Comparison of ENCODE assay signal across 28 cellular contexts in the genomic region with DNA sequence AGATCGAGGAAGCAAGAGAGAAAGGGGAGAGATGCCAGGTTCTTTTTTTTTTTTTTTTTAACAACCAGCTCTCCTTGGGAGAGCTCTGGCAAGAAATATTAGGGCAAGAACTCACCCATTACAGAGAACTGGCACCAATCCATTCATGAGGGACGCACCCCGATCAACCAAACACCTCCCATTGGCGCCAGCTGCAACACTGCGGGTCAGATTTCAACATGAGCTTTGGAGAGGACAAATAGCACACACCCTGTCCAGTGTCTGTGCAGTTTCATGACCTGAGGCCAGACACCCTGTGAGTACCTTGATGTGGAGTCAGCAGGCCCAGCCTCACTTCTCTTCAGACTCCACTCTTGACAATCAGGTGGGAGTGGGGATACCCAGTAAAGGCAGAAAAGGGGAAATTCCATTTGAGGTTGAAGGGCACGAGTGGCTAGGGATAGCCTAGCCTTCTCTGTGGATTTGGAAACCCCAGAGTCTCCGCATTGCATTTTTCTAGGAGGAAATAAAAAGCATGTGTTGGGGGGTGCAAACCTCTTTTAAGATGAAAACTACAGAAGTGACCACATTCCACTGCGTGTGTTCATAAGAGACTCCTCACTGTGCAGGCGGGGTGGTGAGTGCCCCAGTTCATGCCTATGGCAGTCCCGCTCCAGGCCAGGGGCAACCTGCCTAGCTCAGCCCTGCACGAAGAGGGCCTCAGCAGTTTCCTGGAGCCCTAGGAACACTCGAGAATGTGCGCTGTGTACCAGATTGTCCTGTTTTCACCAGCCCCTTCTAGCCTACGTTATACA. TPM values are rescaled to one million over a fixed set of nuclear protein-coding genes. Genes with fewer than 3 reads are reported as not detected.
DNase-seq lines count a peak whose midpoint lies in the region; ATAC-seq, FAIRE-seq and TF ChIP-seq lines count a peak whose summit lies in the region.
"Had no signal": no experiment of that assay in that cellular context is flagged by ENCODE, and none has a peak within 500 bp of the region (broad histone marks: within the 10 kb centered on the region; RNA-seq: fewer than 3 reads in every experiment).

No MANE protein-coding gene starts in this region.

- no peaks in the 10 kb centered on the region for H3K36me3 Mint-ChIP-seq in activated CD8-positive, alpha-beta T cell treated with anti-CD3 and anti-CD28 coated beads for 36 hours (ENCODE audit: low read depth)
- H3K36me3 Mint-ChIP-seq in activated CD4-positive, alpha-beta T cell treated with anti-CD3 and anti-CD28 coated beads for 36 hours (ENCODE audit: low read depth) = no peaks in the 10 kb centered on the region
- H3K36me3 Mint-ChIP-seq: activated naive CD8-positive, alpha-beta T cell had no signal

- H3K9me3 Mint-ChIP-seq in activated CD8-positive, alpha-beta T cell treated with anti-CD3 and anti-CD28 coated beads for 36 hours = peaks cover 5% of the 10 kb centered on the region
- no peaks in the 10 kb centered on the region for H3K9me3 Mint-ChIP-seq in activated CD4-positive, alpha-beta T cell treated with anti-CD3 and anti-CD28 coated beads for 36 hours (ENCODE audit: low read depth)
- H3K9me3 Mint-ChIP-seq: activated T-helper 1 cell treated with anti-CD3 and anti-CD28 coated beads, Interleukin-12 subunit alpha, Interleukin-12 subunit beta, Interleukin-2, Interleukin-4 antibody, amounts not matched to agents 30 ng/mL and 10 ng/mL and 1 ng/mL, durations not matched to agents 14 hours and 24 hours and 36 hours had no signal

- CTCF ChIA-PET in activated CD8-positive, alpha-beta T cell treated with anti-CD3 and anti-CD28 coated beads for 36 hours (lab: Charles Lee) = no interaction called here
- CTCF ChIA-PET in activated CD4-positive, alpha-beta T cell treated with anti-CD3 and anti-CD28 coated beads for 36 hours (lab: Charles Lee) = no interaction called here

- no peak overlapping the region for H3K27ac Mint-ChIP-seq in activated CD8-positive, alpha-beta T cell treated with anti-CD3 and anti-CD28 coated beads for 36 hours
- H3K27ac Mint-ChIP-seq in activated CD4-positive, alpha-beta T cell treated with anti-CD3 and anti-CD28 coated beads for 36 hours = no peak overlapping the region
- H3K27ac Mint-ChIP-seq: activated naive CD8-positive, alpha-beta T cell; activated T-helper 1 cell treated with anti-CD3 and anti-CD28 coated beads, Interleukin-12 subunit alpha, Interleukin-12 subunit beta, Interleukin-2, Interleukin-4 antibody, amounts not matched to agents 30 ng/mL and 10 ng/mL and 1 ng/mL, durations not matched to agents 14 hours and 24 hours and 36 hours; B cell had no signal

- intact Hi-C loops in sciatic nerve (cut with DNase I) = no loop called here
- intact Hi-C loops in activated CD8-positive, alpha-beta T cell treated with anti-CD3 and anti-CD28 coated beads for 36 hours (cut with micrococcal nuclease) = no loop called here
- intact Hi-C loops in activated CD4-positive, alpha-beta T cell treated with anti-CD3 and anti-CD28 coated beads for 36 hours (cut with DNase I, micrococcal nuclease) = loop anchor here in 1 of 2 experiments (10.0 kb wide), 1 partner anchor 506 kb away; no protein-coding TSS in a partner anchor

- H3K27me3 Mint-ChIP-seq in activated CD8-positive, alpha-beta T cell treated with anti-CD3 and anti-CD28 coated beads for 36 hours = peaks cover 12% of the 10 kb centered on the region
- H3K27me3 Mint-ChIP-seq in activated CD4-positive, alpha-beta T cell treated with anti-CD3 and anti-CD28 coated beads for 36 hours = peaks cover 7% of the 10 kb centered on the region

- FAIRE-seq in bronchial epithelial cell (lab: Jason Lieb, UNC) = no peak
- FAIRE-seq: GM12892 had no signal

- ATAC-seq in sciatic nerve (peak; percentile 90), HG03139 (IDR thresholded peaks at IDR 0.05; ENCODE audit: unreplicated experiment) (no peak)
- ATAC-seq in activated CD8-positive, alpha-beta T cell treated with anti-CD3 and anti-CD28 coated beads for 36 hours = no peak
- ATAC-seq in activated CD4-positive, alpha-beta T cell treated with anti-CD3 and anti-CD28 coated beads for 36 hours = no peak
- ATAC-seq: body of pancreas; gastroesophageal sphincter; HCT116; naive thymus-derived CD8-positive, alpha-beta T cell had no signal

- no peak overlapping the region for H3K4me3 Mint-ChIP-seq in activated CD8-positive, alpha-beta T cell treated with anti-CD3 and anti-CD28 coated beads for 36 hours
- H3K4me3 Mint-ChIP-seq in activated CD4-positive, alpha-beta T cell treated with anti-CD3 and anti-CD28 coated beads for 36 hours = no peak overlapping the region
- H3K4me3 Mint-ChIP-seq: activated naive CD8-positive, alpha-beta T cell; activated T-helper 1 cell treated with anti-CD3 and anti-CD28 coated beads, Interleukin-12 subunit alpha, Interleukin-12 subunit beta, Interleukin-2, Interleukin-4 antibody, amounts not matched to agents 30 ng/mL and 10 ng/mL and 1 ng/mL, durations not matched to agents 14 hours and 24 hours and 36 hours; B cell; naive thymus-derived CD8-positive, alpha-beta T cell had no signal

- H3K27me3 ChIP-seq in bronchial epithelial cell (ENCODE audit: control insufficient read depth, insufficient read depth, low read length) = peaks cover 2% of the 10 kb centered on the region
- H3K27me3 ChIP-seq: body of pancreas, colonic mucosa, gastroesophageal sphincter, sigmoid colon had no signal

- no peaks in the 10 kb centered on the region for H3K4me1 Mint-ChIP-seq in activated CD8-positive, alpha-beta T cell treated with anti-CD3 and anti-CD28 coated beads for 36 hours (ENCODE audit: low read depth)
- H3K4me1 Mint-ChIP-seq in activated CD4-positive, alpha-beta T cell treated with anti-CD3 and anti-CD28 coated beads for 36 hours = no peaks in the 10 kb centered on the region
- H3K4me1 Mint-ChIP-seq: B cell; naive thymus-derived CD8-positive, alpha-beta T cell had no signal

- no peaks in the 10 kb centered on the region for H3K36me3 ChIP-seq in bronchial epithelial cell (ENCODE audit: control insufficient read depth, insufficient read depth, low read length)
- H3K36me3 ChIP-seq: colonic mucosa, gastroesophageal sphincter, sigmoid colon had no signal

- POLR2A ChIA-PET in activated CD8-positive, alpha-beta T cell treated with anti-CD3 and anti-CD28 coated beads for 36 hours (lab: Charles Lee) = no interaction called here
- POLR2A ChIA-PET in activated CD4-positive, alpha-beta T cell treated with anti-CD3 and anti-CD28 coated beads for 36 hours (lab: Charles Lee) = no interaction called here

- H3K4me3 ChIP-seq in bronchial epithelial cell (ENCODE audit: low read depth, low read length) = no peak overlapping the region
- H3K4me3 ChIP-seq: body of pancreas, colonic mucosa, gastroesophageal sphincter, sigmoid colon had no signal

- DNase-seq in DMS79 treated with DMSO at 0.1 percent for 48 hours (lab: John Stamatoyannopoulos, UW) = peak; percentile 70
- DNase-seq in HuH-7.5 (ENCODE audit: low spot score) = peak; percentile 34
- DNase-seq in bronchial epithelial cell (ENCODE audit: low read depth) = peak; percentile 16
- DNase-seq in sciatic nerve (ENCODE audit: low spot score) = no peak
- no peak for DNase-seq in activated CD8-positive, alpha-beta T cell treated with anti-CD3 and anti-CD28 coated beads for 36 hours
- no peak for DNase-seq in activated CD4-positive, alpha-beta T cell treated with anti-CD3 and anti-CD28 coated beads for 36 hours
- no peak for DNase-seq in RPMI8226
- DNase-seq: activated CD4-positive, CD25-positive, alpha-beta regulatory T cell treated with anti-CD3 and anti-CD28 coated beads, Interleukin-2, amount 50 U/mL, for 72 hours; body of pancreas; Caco-2; colonic mucosa; KBM-7; mesenchymal stem cell; naive thymus-derived CD8-positive, alpha-beta T cell; NCI-H1048; NCI-H2081 treated with DMSO at 0.1 percent for 48 hours; NCI-H524 treated with DMSO at 0.1 percent for 48 hours; OCI-M1; sigmoid colon; stimulated activated CD4-positive, alpha-beta T cell treated with anti-CD3 and anti-CD28 coated beads, Interleukin-1b, Interleukin-23, amount 100 ng/mL, for 48 hours; stimulated activated naive CD4-positive, alpha-beta T cell treated with Interleukin-2 at 50 U/mL for 16 hours had no signal

- TF ChIP-seq CTCF in bronchial epithelial cell (IDR thresholded peaks at IDR 0.05; ENCODE audit: insufficient read depth, low read length, severe bottlenecking) = no peak
- no peak for TF ChIP-seq CTCF in activated CD8-positive, alpha-beta T cell treated with anti-CD3 and anti-CD28 coated beads for 36 hours (IDR thresholded peaks at IDR 0.05)

RNA-seq across cellular contexts. Expression of a gene that starts 42.4 kb away (rescaled TPM):
- total RNA-seq in bronchial epithelial cell = 59.5 and 64.0 TPM in 2 replicates
- 59.8 TPM for total RNA-seq in sciatic nerve
- total RNA-seq in activated CD8-positive, alpha-beta T cell treated with anti-CD3 and anti-CD28 coated beads for 36 hours = 10 to 100 TPM; 54.0 to 58.2 TPM
- 10 to 100 TPM; 43.0 to 47.2 TPM for total RNA-seq in activated CD4-positive, alpha-beta T cell treated with anti-CD3 and anti-CD28 coated beads for 36 hours

Comparison
In these comparisons a context has a peak if more than half of its experiments do, and no peak if none do; other contexts are left out.
1. DNase-seq: peak in DMS79 treated with DMSO at 0.1 percent for 48 hours (single experiment), HuH-7.5 (single experiment) and bronchial epithelial cell (single experiment); none in sciatic nerve (single experiment), activated CD8-positive, alpha-beta T cell treated with anti-CD3 and anti-CD28 coated beads for 36 hours (single experiment), activated CD4-positive, alpha-beta T cell treated with anti-CD3 and anti-CD28 coated beads for 36 hours (single experiment) and RPMI8226 (single experiment).